Comparison of ENCODE assay signal across 13 cellular contexts in the genomic region with DNA sequence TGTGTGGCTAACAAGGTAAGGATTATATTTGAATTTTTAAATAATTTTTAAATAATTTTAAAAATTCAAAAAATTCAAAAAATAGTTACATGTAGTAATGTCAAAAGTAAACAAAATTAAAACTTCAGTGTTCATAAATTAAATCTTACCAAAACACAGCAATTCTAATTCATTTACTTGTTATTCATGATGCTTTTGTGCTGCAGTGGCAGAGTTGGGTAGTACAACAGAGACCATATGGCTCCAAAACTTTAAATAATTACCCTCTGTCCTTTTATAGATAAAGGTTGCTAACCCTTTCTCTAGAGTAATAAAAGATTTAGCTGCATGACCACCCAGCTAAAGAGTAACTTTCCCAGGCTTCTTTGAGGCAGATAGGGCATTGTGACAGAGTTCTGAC.
DNase-seq lines count a peak whose midpoint lies in the region; ATAC-seq and TF ChIP-seq lines count a peak whose summit lies in the region.
"Had no signal": no experiment of that assay in that cellular context is flagged by ENCODE, and none has a peak within 500 bp of the region (broad histone marks: within the 10 kb centered on the region; RNA-seq: fewer than 3 reads in every experiment).

No MANE protein-coding gene starts in this region.

- H3K4me3 ChIP-seq in endodermal cell (ENCODE audit: low read length) = no peak overlapping the region
- H3K4me3 ChIP-seq in suprapubic skin = no peak overlapping the region
- H3K4me3 ChIP-seq: BLaER1 had no signal

- ATAC-seq in GM19328 (IDR thresholded peaks at IDR 0.05; ENCODE audit: unreplicated experiment) = no peak
- ATAC-seq in HG03135 (IDR thresholded peaks at IDR 0.05; ENCODE audit: unreplicated experiment) = no peak

- H3K9me3 Mint-ChIP-seq in endodermal cell = no peaks in the 10 kb centered on the region
- peaks cover 3% of the 10 kb centered on the region for H3K9me3 Mint-ChIP-seq in neural crest cell

- TF ChIP-seq EP300 in suprapubic skin (IDR thresholded peaks at IDR 0.05) = no peak

- no peak for TF ChIP-seq POLR2A in suprapubic skin (IDR thresholded peaks at IDR 0.05)

- H3K27me3 ChIP-seq in endodermal cell (ENCODE audit: control insufficient read depth, insufficient read depth, low read length, poor library complexity, severe bottlenecking) (no peaks in the 10 kb centered on the region), suprapubic skin (no peaks in the 10 kb centered on the region)
- H3K27me3 ChIP-seq: BLaER1 had no signal

- H3K4me3 Mint-ChIP-seq in endodermal cell (no peak overlapping the region), neural crest cell (no peak overlapping the region)
- H3K4me3 Mint-ChIP-seq: CD8-positive, alpha-beta memory T cell had no signal

- H3K36me3 ChIP-seq in endodermal cell (ENCODE audit: control insufficient read depth, insufficient read depth, low read length) (no peaks in the 10 kb centered on the region), suprapubic skin (no peaks in the 10 kb centered on the region)
- H3K36me3 ChIP-seq: BLaER1 had no signal

- TF ChIP-seq CTCF in endodermal cell (conservative IDR thresholded peaks at IDR 0.05) (peak; percentile 61), neural crest cell (conservative IDR thresholded peaks at IDR 0.05) (peak; percentile 48), suprapubic skin (IDR thresholded peaks at IDR 0.05) (no peak)

- H3K27ac ChIP-seq in endodermal cell (ENCODE audit: low read depth, low read length) (no peak overlapping the region), suprapubic skin (no peak overlapping the region)
- H3K27ac ChIP-seq: 22Rv1, BLaER1 had no signal

- H3K36me3 Mint-ChIP-seq in endodermal cell (ENCODE audit: low read depth) (no peaks in the 10 kb centered on the region), neural crest cell (ENCODE audit: low read depth) (no peaks in the 10 kb centered on the region)
- H3K36me3 Mint-ChIP-seq: CD8-positive, alpha-beta memory T cell had no signal

- no peaks in the 10 kb centered on the region for H3K27me3 Mint-ChIP-seq in endodermal cell (ENCODE audit: insufficient read depth)
- no peaks in the 10 kb centered on the region for H3K27me3 Mint-ChIP-seq in neural crest cell (ENCODE audit: low read depth)
- H3K27me3 Mint-ChIP-seq: CD8-positive, alpha-beta memory T cell had no signal

- H3K27ac Mint-ChIP-seq in endodermal cell (no peak overlapping the region), neural crest cell (ENCODE audit: unreplicated experiment) (no peak overlapping the region)
- H3K27ac Mint-ChIP-seq: CD8-positive, alpha-beta memory T cell had no signal

- peak; percentile 2 for DNase-seq in DMS 273 (lab: John Stamatoyannopoulos, UW; ENCODE audit: unreplicated experiment)
- no peak for DNase-seq in DMS 273 treated with DMSO at 0.1 percent for 48 hours (lab: John Stamatoyannopoulos, UW)
- no peak for DNase-seq in endodermal cell
- DNase-seq in neural crest cell (ENCODE audit: low read depth, low spot score) = no peak
- no peak for DNase-seq in suprapubic skin (ENCODE audit: low spot score in 2 of 2)
- no peak for DNase-seq in NCI-H748 (lab: John Stamatoyannopoulos, UW; ENCODE audit: unreplicated experiment)
- DNase-seq: CD8-positive, alpha-beta memory T cell; DMS79; IMR-90 had no signal

- H3K9ac ChIP-seq in endodermal cell (ENCODE audit: extremely low read depth, low read length, poor library complexity, severe bottlenecking) = no peak overlapping the region
- H3K9ac ChIP-seq: BLaER1 had no signal

- no peaks in the 10 kb centered on the region for H3K4me1 ChIP-seq in endodermal cell (ENCODE audit: control insufficient read depth, insufficient read depth, low read length)
- H3K4me1 ChIP-seq in suprapubic skin = no peaks in the 10 kb centered on the region
- H3K4me1 ChIP-seq: BLaER1 had no signal

- H3K9me3 ChIP-seq in endodermal cell (ENCODE audit: control insufficient read depth, low read length) (no peaks in the 10 kb centered on the region), suprapubic skin (no peaks in the 10 kb centered on the region)
- H3K9me3 ChIP-seq: BLaER1 had no signal

- H3K4me1 Mint-ChIP-seq in endodermal cell (no peaks in the 10 kb centered on the region), neural crest cell (no peaks in the 10 kb centered on the region)
- H3K4me1 Mint-ChIP-seq: CD8-positive, alpha-beta memory T cell had no signal

Comparison
In these comparisons a context has a peak if more than half of its experiments do, and no peak if none do; other contexts are left out.
1. CTCF ChIP-seq: peak in endodermal cell (single experiment) and neural crest cell (single experiment); none in suprapubic skin (0 of 2).